13 cellular contexts compared by ENCODE assay signal in genomic region chr16:8894736-8895334, GRCh38. TPM values are rescaled to one million over a fixed set of nuclear protein-coding genes. Genes with fewer than 3 reads are reported as not detected.
"Had no signal": no experiment of that assay in that cellular context is flagged by ENCODE, and none has a peak within 500 bp of the region (broad histone marks: within the 10 kb centered on the region; RNA-seq: fewer than 3 reads in every experiment).

No MANE protein-coding gene starts in this region.

- H3K27ac Mint-ChIP-seq: activated T-cell treated with anti-CD3 and anti-CD28 coated beads, Interleukin-2, amount 50 U/mL, for 72 hours; T-helper 2 cell treated with Interferon-gamma antibody and Interleukin-4, amounts not matched to agents 5 μg/mL and 100 μg/mL, for 36 hours had no signal

- H3K27me3 ChIP-seq: esophagus squamous epithelium, pancreas, thyroid gland had no signal

- ATAC-seq: activated T-cell treated with anti-CD3 and anti-CD28 coated beads, Interleukin-2, amount 50 U/mL, for 72 hours; pancreas had no signal

- H3K27ac ChIP-seq: esophagus squamous epithelium, pancreas, thyroid gland had no signal

- DNase-seq: activated CD4-positive, alpha-beta T cell treated with anti-CD3 and anti-CD28 coated beads, Interleukin-2, amount 50 U/mL, for 4 hours; activated naive CD4-positive, alpha-beta T cell; activated T-cell treated with anti-CD3 and anti-CD28 coated beads, Interleukin-2, amount 50 U/mL, for 72 hours; amygdala; esophagus squamous epithelium; foreskin fibroblast; glutamatergic neuron; mesendoderm; retina; thyroid gland had no signal

- H3K4me3 Mint-ChIP-seq: activated T-cell treated with anti-CD3 and anti-CD28 coated beads, Interleukin-2, amount 50 U/mL, for 72 hours; T-helper 2 cell treated with Interferon-gamma antibody and Interleukin-4, amounts not matched to agents 5 μg/mL and 100 μg/mL, for 36 hours had no signal

- H3K9me3 ChIP-seq: esophagus squamous epithelium, pancreas, thyroid gland had no signal

- H3K9me3 Mint-ChIP-seq: activated T-cell treated with anti-CD3 and anti-CD28 coated beads, Interleukin-2, amount 50 U/mL, for 72 hours; T-helper 2 cell treated with Interferon-gamma antibody and Interleukin-4, amounts not matched to agents 5 μg/mL and 100 μg/mL, for 36 hours had no signal

- H3K4me1 ChIP-seq: pancreas, thyroid gland had no signal

- H3K4me3 ChIP-seq: esophagus squamous epithelium, pancreas, thyroid gland had no signal

RNA-seq across cellular contexts. Expression of gene LITAFD, which starts 12.7 kb away (rescaled TPM):
- total RNA-seq: activated T-cell treated with anti-CD3 and anti-CD28 coated beads, Interleukin-2, amount 50 U/mL, for 72 hours; esophagus squamous epithelium; pancreas; skeletal muscle tissue; thyroid gland had no signal
- polyA plus RNA-seq: pancreas had no signal
